ENCODE assay signal across 14 cellular contexts in the genomic region with DNA sequence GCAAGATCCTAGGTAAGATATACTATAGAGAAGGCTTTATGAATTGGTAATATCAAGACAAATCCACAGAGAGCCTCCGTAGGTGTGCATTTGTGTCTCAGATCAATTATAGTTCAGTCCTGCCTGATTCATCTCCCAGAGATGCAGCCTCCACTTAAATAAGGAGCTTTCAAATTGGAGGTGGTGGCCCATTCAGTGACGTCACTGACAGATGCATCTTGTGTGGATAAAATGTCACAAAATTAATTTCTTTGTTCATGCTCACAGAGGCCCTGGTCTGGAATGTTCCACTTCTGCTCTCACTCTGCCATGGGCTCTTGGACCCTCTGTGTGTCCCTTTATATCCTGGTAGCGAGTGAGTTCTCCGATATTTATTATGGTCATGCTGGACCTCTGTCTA.
DNase-seq lines count a peak whose midpoint lies in the region; ATAC-seq, FAIRE-seq and TF ChIP-seq lines count a peak whose summit lies in the region.
"Had no signal": no experiment of that assay in that cellular context is flagged by ENCODE, and none has a peak within 500 bp of the region (broad histone marks: within the 10 kb centered on the region; RNA-seq: fewer than 3 reads in every experiment).

No MANE protein-coding gene starts in this region.

- in situ Hi-C loops in K562 (cut with MboI) = no loop called here

- DNase-seq in CD8-positive, alpha-beta T cell = no peak
- no peak for DNase-seq in DND-41
- no peak for DNase-seq in K562 (ENCODE audit: extremely low read depth in 1 of 4, low spot score in 3 of 4)
- peak; percentile 22 for DNase-seq in superior temporal gyrus (ENCODE audit: extremely low spot score)
- no peak for DNase-seq in breast epithelium (ENCODE audit: low spot score in 2 of 2)
- DNase-seq in HFFc6 = no peak
- DNase-seq: Caco-2; CD4-positive, alpha-beta memory T cell; DMS153; EL had no signal

- BruUV-seq in K562 (replicated peaks; lab: Mats Ljungman, UMichigan) = no TSS peak

- H3K4me1 Mint-ChIP-seq in CD8-positive, alpha-beta T cell (ENCODE audit: low read depth) = peaks cover 8% of the 10 kb centered on the region
- H3K4me1 Mint-ChIP-seq in HFFc6 (ENCODE audit: low read depth) = peaks cover 22% of the 10 kb centered on the region

- H3K27me3 ChIP-seq in CD8-positive, alpha-beta T cell (ENCODE audit: insufficient read depth, low read length) = no peaks in the 10 kb centered on the region
- H3K27me3 ChIP-seq in DND-41 (ENCODE audit: insufficient read depth, low read length, poor library complexity) (no peaks in the 10 kb centered on the region), K562 (ENCODE audit: control insufficient read depth in 2 of 2, insufficient read depth in 2 of 2, low read length in 2 of 2) (no peaks in the 10 kb centered on the region), breast epithelium (no peaks in the 10 kb centered on the region)

- H3K27ac ChIP-seq in CD8-positive, alpha-beta T cell (ENCODE audit: low read depth, low read length) = no peak overlapping the region
- H3K27ac ChIP-seq in DND-41 (ENCODE audit: low read length) (peak overlapping the region; percentile 84), K562 (ENCODE audit: extremely low read depth, low read depth, low read length) (no peak overlapping the region), breast epithelium (no peak overlapping the region)

- no peak for TF ChIP-seq RAD21 in K562 (CRISPR knock-in tag; conservative IDR thresholded peaks at IDR 0.05 in 1 of 2, IDR thresholded peaks at IDR 0.05 in 1 of 2)

- H3K9me3 Mint-ChIP-seq in CD8-positive, alpha-beta T cell = no peaks in the 10 kb centered on the region
- H3K9me3 Mint-ChIP-seq in HFFc6 = no peaks in the 10 kb centered on the region
- H3K9me3 Mint-ChIP-seq: GM23338 had no signal

- no peak overlapping the region for H3K4me3 Mint-ChIP-seq in CD8-positive, alpha-beta T cell
- no peak overlapping the region for H3K4me3 Mint-ChIP-seq in HFFc6
- H3K4me3 Mint-ChIP-seq: CD4-positive, alpha-beta memory T cell; GM23338 had no signal

- TF ChIP-seq CTCF in CD8-positive, alpha-beta T cell (IDR thresholded peaks at IDR 0.05) = no peak
- no peak for TF ChIP-seq CTCF in DND-41 (IDR thresholded peaks at IDR 0.05; ENCODE audit: borderline replicate concordance, extremely low read depth, low read length, poor library complexity, severe bottlenecking)
- TF ChIP-seq CTCF in K562 (IDR thresholded peaks at IDR 0.05 in 2 of 3, conservative IDR thresholded peaks at IDR 0.05 in 1 of 3; ENCODE audit: insufficient read depth in 2 of 3, low read depth in 1 of 3, low read length in 3 of 3) = no peak
- TF ChIP-seq CTCF in breast epithelium (IDR thresholded peaks at IDR 0.05) = no peak
- TF ChIP-seq CTCF in HFFc6 (IDR thresholded peaks at IDR 0.05) = no peak

- CTCF ChIA-PET in CD8-positive, alpha-beta T cell (lab: Charles Lee) = interaction anchor here (1.5 to 3.1 kb wide), 5 partner anchors 9 to 802 kb away, joined by 4 to 22 read pairs (median 5); no protein-coding TSS in a partner anchor
- CTCF ChIA-PET in K562 (lab: Yijun Ruan, JAX; ENCODE audit: low intra/inter-chr PET ratio) = no interaction called here

- WGBS in K562 (ENCODE audit: insufficient coverage, low coverage, missing lambda C conversion rate) = 4% methylated on average over 4 of the region's 4 CpGs

- no peak for FAIRE-seq in K562 (lab: Jason Lieb, UNC)
- FAIRE-seq: GM12878, H54 had no signal

- H4K20me1 ChIP-seq in DND-41 (ENCODE audit: insufficient read depth, low read length) (no peaks in the 10 kb centered on the region), K562 (replicated peaks; ENCODE audit: control insufficient read depth, insufficient read depth, low read length) (no peaks in the 10 kb centered on the region)

- H3K36me3 ChIP-seq in CD8-positive, alpha-beta T cell (ENCODE audit: insufficient read depth, low read length) = no peaks in the 10 kb centered on the region
- H3K36me3 ChIP-seq in DND-41 (ENCODE audit: insufficient read depth, low read length) (no peaks in the 10 kb centered on the region), K562 (ENCODE audit: control insufficient read depth, insufficient read depth, low read length) (no peaks in the 10 kb centered on the region), breast epithelium (no peaks in the 10 kb centered on the region)
- H3K36me3 ChIP-seq: HAP-1 had no signal

- POLR2A ChIA-PET in CD8-positive, alpha-beta T cell (lab: Charles Lee) = no interaction called here
- POLR2A ChIA-PET in K562 (lab: Yijun Ruan, JAX) = no interaction called here

- H3K9me1 ChIP-seq in K562 (ENCODE audit: control insufficient read depth, insufficient read depth, low read length) = no peaks in the 10 kb centered on the region

- TF ChIP-seq EP300 in K562 (IDR thresholded peaks at IDR 0.05; ENCODE audit: low read length) = no peak

- H3K27me3 Mint-ChIP-seq in CD8-positive, alpha-beta T cell (ENCODE audit: low read depth) = no peaks in the 10 kb centered on the region
- H3K27me3 Mint-ChIP-seq in HFFc6 (ENCODE audit: insufficient read depth) = no peaks in the 10 kb centered on the region
- H3K27me3 Mint-ChIP-seq: CD4-positive, alpha-beta memory T cell had no signal

- H3K4me1 ChIP-seq in CD8-positive, alpha-beta T cell (ENCODE audit: insufficient read depth, low read length) = no peaks in the 10 kb centered on the region
- peaks cover 79% of the 10 kb centered on the region for H3K4me1 ChIP-seq in DND-41 (ENCODE audit: insufficient read depth, low read length)
- no peaks in the 10 kb centered on the region for H3K4me1 ChIP-seq in K562 (replicated peaks in 1 of 2; ENCODE audit: control insufficient read depth in 2 of 2, insufficient read depth in 2 of 2, low read length in 2 of 2)
- no peaks in the 10 kb centered on the region for H3K4me1 ChIP-seq in breast epithelium
- H3K4me1 ChIP-seq: Caco-2, HAP-1 had no signal

- ATAC-seq in CD8-positive, alpha-beta T cell = no peak
- ATAC-seq in DND-41 (ENCODE audit: insufficient read depth, low read depth) = no peak
- no peak for ATAC-seq in K562
- ATAC-seq: GM23338 had no signal

- H3K27ac Mint-ChIP-seq in CD8-positive, alpha-beta T cell = peak overlapping the region; percentile 10
- H3K27ac Mint-ChIP-seq in HFFc6 = no peak overlapping the region
- H3K27ac Mint-ChIP-seq: GM23338 had no signal

- H3K4me2 ChIP-seq in DND-41 (ENCODE audit: insufficient read depth, low read length) (no peak overlapping the region), K562 (ENCODE audit: insufficient read depth, low read length) (no peak overlapping the region)
- H3K4me2 ChIP-seq: GM23338 had no signal

- H3K79me2 ChIP-seq in DND-41 (ENCODE audit: insufficient read depth, low read length) (no peaks in the 10 kb centered on the region), K562 (ENCODE audit: control insufficient read depth, insufficient read depth, low read length) (no peaks in the 10 kb centered on the region)

- intact Hi-C loops in CD8-positive, alpha-beta T cell (cut with DNase I, micrococcal nuclease) = no loop called here
- intact Hi-C loops in K562 (cut with micrococcal nuclease) (no loop called here), breast epithelium (cut with DNase I; ENCODE audit: low total_unique reads) (no loop called here)

- TF ChIP-seq POLR2A in K562 (conservative IDR thresholded peaks at IDR 0.05) (no peak), breast epithelium (IDR thresholded peaks at IDR 0.05) (no peak)

- H2AFZ ChIP-seq in DND-41 (ENCODE audit: low read depth, low read length) = no peak overlapping the region
- no peak overlapping the region for H2AFZ ChIP-seq in K562 (ENCODE audit: low read depth, low read length)
- H2AFZ ChIP-seq: GM23338 had no signal

- H3K9ac ChIP-seq in DND-41 (ENCODE audit: low read depth, low read length) (peak overlapping the region; percentile 34), K562 (ENCODE audit: insufficient read depth in 1 of 2, low read depth in 2 of 2, low read length in 2 of 2) (no peak overlapping the region)

- H3K36me3 Mint-ChIP-seq in CD8-positive, alpha-beta T cell = no peaks in the 10 kb centered on the region
- H3K36me3 Mint-ChIP-seq in HFFc6 (ENCODE audit: low read depth) = no peaks in the 10 kb centered on the region
- H3K36me3 Mint-ChIP-seq: CD4-positive, alpha-beta memory T cell had no signal

- no peaks in the 10 kb centered on the region for H3K9me3 ChIP-seq in CD8-positive, alpha-beta T cell (ENCODE audit: low read length)
- H3K9me3 ChIP-seq in DND-41 (ENCODE audit: insufficient read depth, low read length, severe bottlenecking) = no peaks in the 10 kb centered on the region
- H3K9me3 ChIP-seq in K562 (replicated peaks; ENCODE audit: control insufficient read depth, insufficient read depth, low read depth, low read length) = no peaks in the 10 kb centered on the region
- no peaks in the 10 kb centered on the region for H3K9me3 ChIP-seq in breast epithelium
- H3K9me3 ChIP-seq: Caco-2, HAP-1 had no signal

- H3K4me3 ChIP-seq in CD8-positive, alpha-beta T cell (ENCODE audit: low read depth, low read length) = no peak overlapping the region
- H3K4me3 ChIP-seq in DND-41 (ENCODE audit: low read depth in 1 of 2, low read length in 2 of 2) (no peak overlapping the region), K562 (no peak overlapping the region), breast epithelium (no peak overlapping the region)
- H3K4me3 ChIP-seq: GM12878, GM23338, HAP-1 had no signal

TF ChIP-seq in K562, 482 proteins besides CTCF, POLR2A, EP300 and RAD21:
- TF ChIP-seq RAD51 (IDR thresholded peaks at IDR 0.05; ENCODE audit: borderline replicate concordance, low read depth) (no peak), ATF1 (CRISPR knock-in tag; IDR thresholded peaks at IDR 0.05) (no peak), ATF1 (tag; IDR thresholded peaks at IDR 0.05) (peak; percentile 63)
TF ChIP-seq in K562: peak in this region for 1.
